In genomic region chr12:43805149-43805856, GRCh38 we compare ENCODE assay signal across 8 cellular contexts. TPM values are rescaled to one million over a fixed set of nuclear protein-coding genes. Genes with fewer than 3 reads are reported as not detected.
A peak's percentile ranks its signal among the peaks of the same experiment; 100 is the strongest.
DNase-seq lines count a peak whose midpoint lies in the region; ATAC-seq lines count a peak whose summit lies in the region.

No MANE protein-coding gene starts in this region.

- H3K27me3 ChIP-seq in adipocyte (replicated peaks; ENCODE audit: control insufficient read depth, insufficient read depth, low read length): no peaks in the 10 kb centered on the region
- no peaks in the 10 kb centered on the region for H3K27me3 ChIP-seq in iPS-20b (ENCODE audit: insufficient read depth, low read length)

- H3K27ac Mint-ChIP-seq in IgD-negative memory B cell: peak overlapping the region; percentile 90 to 96 (median 94)
- peak overlapping the region; percentile 99 for H3K27ac Mint-ChIP-seq in stimulated activated effector memory CD8-positive, alpha-beta T cell treated with anti-CD3 and anti-CD28 coated beads, Interleukin-12 subunit alpha, Interleukin-12 subunit beta, amount 100 ng/mL, for 72 hours

- peak; percentile 2 for DNase-seq in DMS153 (lab: John Stamatoyannopoulos, UW)
- DNase-seq in DMS153 treated with DMSO at 0.1 percent for 48 hours (lab: John Stamatoyannopoulos, UW; ENCODE audit: unreplicated experiment): no peak
- no peak for DNase-seq in adipocyte (ENCODE audit: low read depth)
- no peak for DNase-seq in stimulated activated effector memory CD8-positive, alpha-beta T cell treated with anti-CD3 and anti-CD28 coated beads, Interleukin-12 subunit alpha, Interleukin-12 subunit beta, amount 100 ng/mL, for 72 hours (ENCODE audit: low spot score in 2 of 2)
- DNase-seq in activated CD8-positive, alpha-beta memory T cell treated with anti-CD3 and anti-CD28 coated beads, Interleukin-2, amount 50 U/mL, for 48 hours: no peak

- H3K9ac ChIP-seq in adipocyte (ENCODE audit: low read length) (peak overlapping the region; percentile 97), iPS-20b (ENCODE audit: low read depth, low read length) (peak overlapping the region; percentile 89)

- no peaks in the 10 kb centered on the region for H3K9me3 ChIP-seq in adipocyte (ENCODE audit: control insufficient read depth, low read length)
- H3K9me3 ChIP-seq in iPS-20b (ENCODE audit: insufficient read depth, low read depth, low read length): no peaks in the 10 kb centered on the region

- H3K36me3 Mint-ChIP-seq in IgD-negative memory B cell: no peaks in the 10 kb centered on the region
- H3K36me3 Mint-ChIP-seq in stimulated activated effector memory CD8-positive, alpha-beta T cell treated with anti-CD3 and anti-CD28 coated beads, Interleukin-12 subunit alpha, Interleukin-12 subunit beta, amount 100 ng/mL, for 72 hours: peaks cover 64% of the 10 kb centered on the region

- no peak for ATAC-seq in stimulated activated effector memory CD8-positive, alpha-beta T cell treated with anti-CD3 and anti-CD28 coated beads, Interleukin-12 subunit alpha, Interleukin-12 subunit beta, amount 100 ng/mL, for 72 hours
- no peak for ATAC-seq in GM21576 (IDR thresholded peaks at IDR 0.05; ENCODE audit: unreplicated experiment)

- H3K27me3 Mint-ChIP-seq in IgD-negative memory B cell: no peaks in the 10 kb centered on the region

- peak overlapping the region; percentile 11 for H3K27ac ChIP-seq in iPS-20b (ENCODE audit: low read length)

- H3K36me3 ChIP-seq in adipocyte (ENCODE audit: control insufficient read depth, insufficient read depth, low read length, severe bottlenecking) (peaks cover 36% of the 10 kb centered on the region), iPS-20b (ENCODE audit: insufficient read depth, low read depth, low read length) (peaks cover 38% of the 10 kb centered on the region)

- H3K4me1 ChIP-seq in adipocyte (ENCODE audit: control insufficient read depth, insufficient read depth, low read length): peaks cover 34% of the 10 kb centered on the region
- H3K4me1 ChIP-seq in iPS-20b (ENCODE audit: insufficient read depth, low read length): peaks cover 7% of the 10 kb centered on the region; the same call in 1 of the 2 replicates

- peak overlapping the region; percentile 94 to 100 (median 99) for H3K4me3 Mint-ChIP-seq in IgD-negative memory B cell
- peak overlapping the region; percentile 94 for H3K4me3 Mint-ChIP-seq in stimulated activated effector memory CD8-positive, alpha-beta T cell treated with anti-CD3 and anti-CD28 coated beads, Interleukin-12 subunit alpha, Interleukin-12 subunit beta, amount 100 ng/mL, for 72 hours

- H3K9me3 Mint-ChIP-seq in IgD-negative memory B cell: peaks cover 0 to 2% (median 0%) of the 10 kb centered on the region in 3 donors
- H3K9me3 Mint-ChIP-seq in stimulated activated effector memory CD8-positive, alpha-beta T cell treated with anti-CD3 and anti-CD28 coated beads, Interleukin-12 subunit alpha, Interleukin-12 subunit beta, amount 100 ng/mL, for 72 hours: no peaks in the 10 kb centered on the region

- peak overlapping the region; percentile 98 for H3K4me3 ChIP-seq in adipocyte (ENCODE audit: low read length)
- H3K4me3 ChIP-seq in iPS-20b (ENCODE audit: low read length): peak overlapping the region; percentile 99

- H3K4me1 Mint-ChIP-seq in IgD-negative memory B cell: peaks cover 14 to 22% (median 20%) of the 10 kb centered on the region in 3 donors
- peaks cover 6% of the 10 kb centered on the region for H3K4me1 Mint-ChIP-seq in stimulated activated effector memory CD8-positive, alpha-beta T cell treated with anti-CD3 and anti-CD28 coated beads, Interleukin-12 subunit alpha, Interleukin-12 subunit beta, amount 100 ng/mL, for 72 hours

RNA-seq across cellular contexts. Expression of gene TWF1, which starts 0.8 kb away (rescaled TPM):
- 22.3 TPM for polyA plus RNA-seq in IgD-negative memory B cell

RNA-seq across cellular contexts. Expression of gene TMEM117, which starts 30.6 kb away (rescaled TPM):
- polyA plus RNA-seq in IgD-negative memory B cell: 4.4 TPM

RNA-seq across cellular contexts. Expression of gene IRAK4, which starts 46.6 kb away (rescaled TPM):
- 22.3 TPM for polyA plus RNA-seq in IgD-negative memory B cell

RNA-seq across cellular contexts. Expression of gene PUS7L, which starts 46.7 kb away (rescaled TPM):
- 39.0 TPM for polyA plus RNA-seq in IgD-negative memory B cell
